ENCODE assay signal across 8 cellular contexts in the genomic region with DNA sequence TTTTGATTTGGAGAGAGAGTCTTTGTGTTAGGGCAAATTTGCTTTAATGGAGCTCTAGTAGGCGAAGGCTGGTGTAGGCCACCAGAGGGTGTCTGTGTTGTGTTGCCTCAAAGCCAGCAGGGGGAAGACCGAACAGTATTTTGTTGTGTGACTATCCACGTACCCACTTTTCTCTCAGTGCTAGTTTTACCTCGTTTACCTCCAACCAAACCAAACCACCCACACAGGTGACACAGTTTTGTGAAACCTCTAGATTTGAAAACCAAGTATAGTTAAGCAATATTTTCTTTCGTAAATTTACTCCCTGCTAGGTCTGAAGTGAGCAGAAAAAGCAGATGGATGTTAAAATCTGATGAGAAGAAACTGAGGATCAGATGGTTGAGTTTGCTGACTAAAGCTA. TPM values are rescaled to one million over a fixed set of nuclear protein-coding genes. Genes with fewer than 3 reads are reported as not detected.
DNase-seq lines count a peak whose midpoint lies in the region; ATAC-seq and TF ChIP-seq lines count a peak whose summit lies in the region.

No MANE protein-coding gene starts in this region.

- H3K36me3 ChIP-seq in SJCRH30: peaks cover 7% of the 10 kb centered on the region

- peak; percentile 90 for TF ChIP-seq CTCF in C4-2B (conservative IDR thresholded peaks at IDR 0.05)
- peak; percentile 87 for TF ChIP-seq CTCF in LNCAP (IDR thresholded peaks at IDR 0.05)

- H3K27ac ChIP-seq in C4-2B: no peak overlapping the region
- H3K27ac ChIP-seq in SJCRH30: no peak overlapping the region

- intact Hi-C loops in left cardiac atrium (cut with DNase I): loop anchor here (5.0 to 10.0 kb wide), 3 partner anchors 84 to 204 kb away; a partner anchor contains a TSS

- no peaks in the 10 kb centered on the region for H3K9me3 ChIP-seq in SJCRH30 (replicated peaks)

- DNase-seq in SJCRH30: peak; percentile 47 to 61
- peak; percentile 2 for DNase-seq in activated naive CD8-positive, alpha-beta T cell treated with anti-CD3 and anti-CD28 coated beads, Interleukin-2, amount 50 U/mL, for 16 hours (ENCODE audit: low read depth, low spot score)
- peak; percentile 61 for DNase-seq in left cardiac atrium
- peak; percentile 75 for DNase-seq in putamen (ENCODE audit: low spot score)

- H3K4me1 ChIP-seq in SJCRH30: no peaks in the 10 kb centered on the region

- H3K4me3 ChIP-seq in SJCRH30: no peak overlapping the region

- no peaks in the 10 kb centered on the region for H3K27me3 ChIP-seq in SJCRH30

- peak; percentile 92 for ATAC-seq in GM19438 (IDR thresholded peaks at IDR 0.05; ENCODE audit: low read depth, unreplicated experiment)
- ATAC-seq in left cardiac atrium: peak; percentile 93 to 96
- ATAC-seq in GM19324 (IDR thresholded peaks at IDR 0.05; ENCODE audit: low FRiP score, unreplicated experiment): no peak

RNA-seq across cellular contexts. Expression of a gene that starts 36.3 kb away (rescaled TPM):
- total RNA-seq in SJCRH30 (2014; rRNA removed; shearing (Covaris generic)): 0.43 TPM in 1 of 2 replicates, not detected in the other
- not detected for total RNA-seq in left cardiac atrium

RNA-seq across cellular contexts. Expression of a gene that starts 42.5 kb away (rescaled TPM):
- 35.2 and 41.2 TPM in 2 replicates for total RNA-seq in SJCRH30 (2014; rRNA removed; shearing (Covaris generic))
- 10 to 100 TPM; 12.5 to 15.3 TPM for total RNA-seq in left cardiac atrium

RNA-seq across cellular contexts. Expression of a gene that starts 44.3 kb away (rescaled TPM):
- 5.9 and 7.6 TPM in 2 replicates for total RNA-seq in SJCRH30 (2014; rRNA removed; shearing (Covaris generic))
- 1 to 10 TPM; 9.1 to 9.7 TPM for total RNA-seq in left cardiac atrium

Comparison
In these comparisons a context has a peak if more than half of its experiments do, and no peak if none do; other contexts are left out.
1. DNase-seq: peak in every context shown above with its lines; median percentile 75 in putamen; 61 in left cardiac atrium; 54 in SJCRH30; 2 in activated naive CD8-positive, alpha-beta T cell treated with anti-CD3 and anti-CD28 coated beads, Interleukin-2, amount 50 U/mL, for 16 hours.